12 cellular contexts compared by ENCODE assay signal in the genomic region with DNA sequence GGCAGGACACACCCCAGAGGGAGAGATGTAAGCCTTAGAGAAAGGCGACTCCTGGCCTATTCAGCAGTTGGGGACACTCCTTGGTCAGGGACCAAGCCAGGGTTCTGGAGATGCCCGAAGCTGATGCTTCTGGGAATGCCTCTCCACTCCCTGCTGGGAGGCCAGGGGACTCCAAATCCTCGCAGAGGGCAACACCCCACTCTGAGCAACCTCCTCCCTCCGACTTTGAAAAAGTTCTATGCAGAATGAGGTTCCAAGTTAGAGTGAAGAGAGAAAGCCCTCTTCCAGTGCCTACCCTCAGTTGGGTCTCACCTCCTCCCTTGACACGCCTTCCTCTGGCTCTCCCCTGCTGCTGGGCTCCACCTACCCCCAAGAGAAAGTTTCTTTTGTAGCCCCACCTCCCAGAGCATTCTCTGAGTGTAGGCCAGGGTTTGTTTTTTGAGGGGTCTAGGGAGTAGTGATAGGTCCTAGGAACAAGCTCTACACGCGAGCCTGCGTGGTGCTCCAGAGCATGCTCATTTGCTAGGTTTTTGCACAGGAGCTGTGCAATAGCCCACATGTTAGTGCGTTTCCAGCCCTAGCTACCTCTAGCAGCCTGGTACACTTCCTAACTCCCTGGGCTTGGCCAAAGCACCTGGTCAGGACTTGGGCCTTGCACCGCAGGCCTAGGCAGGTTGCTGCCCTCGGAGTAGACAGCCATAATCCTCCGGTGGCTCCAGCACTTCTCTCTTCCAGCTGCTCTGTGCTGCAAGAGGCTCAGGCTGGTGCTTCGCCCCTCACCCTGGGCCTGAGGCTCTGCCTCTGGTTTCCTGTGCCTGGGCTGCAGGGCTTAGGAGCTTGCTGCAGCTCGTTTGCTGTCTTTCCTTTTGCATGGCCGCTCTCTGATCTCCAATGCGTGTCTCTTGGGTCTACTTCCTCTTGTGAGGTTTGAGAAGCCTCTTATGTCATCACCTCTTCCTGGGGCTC. TPM values are rescaled to one million over a fixed set of nuclear protein-coding genes. Genes with fewer than 3 reads are reported as not detected.
DNase-seq lines count a peak whose midpoint lies in the region; ATAC-seq and TF ChIP-seq lines count a peak whose summit lies in the region.
"Had no signal": no experiment of that assay in that cellular context is flagged by ENCODE, and none has a peak within 500 bp of the region (broad histone marks: within the 10 kb centered on the region; RNA-seq: fewer than 3 reads in every experiment).

No MANE protein-coding gene starts in this region.

- TF ChIP-seq POLR2A in NB4 (IDR thresholded peaks at IDR 0.05; ENCODE audit: extremely low read depth, insufficient read length) (peak; percentile 3), erythroblast (IDR thresholded peaks at IDR 0.05; ENCODE audit: low read length) (no peak)

- DNase-seq in GF-D8 (lab: John Stamatoyannopoulos, UW) = peak; percentile 94
- peak; percentile 96 for DNase-seq in NB4 (ENCODE audit: low read depth)
- peak; percentile 23 to 24 for DNase-seq in activated T-cell treated with anti-CD3 and anti-CD28 coated beads, Interleukin-2, amount 50 U/mL, for 72 hours
- peak; percentile 61 for DNase-seq in naive B cell
- no peak for DNase-seq in erythroblast (lab: John Stamatoyannopoulos, UW)
- DNase-seq in NCI-H748 treated with DMSO at 0.1 percent for 48 hours (lab: John Stamatoyannopoulos, UW) = no peak
- no peak for DNase-seq in globus pallidus (ENCODE audit: low spot score)
- DNase-seq in NCI-H2227 treated with DMSO at 0.1 percent for 48 hours (lab: John Stamatoyannopoulos, UW) = no peak
- DNase-seq: foreskin melanocyte, GOT3 had no signal

- no peaks in the 10 kb centered on the region for H3K36me3 Mint-ChIP-seq in activated T-cell treated with anti-CD3 and anti-CD28 coated beads, Interleukin-2, amount 50 U/mL, for 72 hours (ENCODE audit: insufficient read depth in 2 of 2)
- no peaks in the 10 kb centered on the region for H3K36me3 Mint-ChIP-seq in naive B cell

- TF ChIP-seq CTCF in NB4 (IDR thresholded peaks at IDR 0.05; ENCODE audit: low read depth, low read length) = no peak

- peaks cover 41% of the 10 kb centered on the region for H3K4me1 Mint-ChIP-seq in activated T-cell treated with anti-CD3 and anti-CD28 coated beads, Interleukin-2, amount 50 U/mL, for 72 hours (ENCODE audit: low read depth)
- peaks cover 30 to 37% (median 34%) of the 10 kb centered on the region in 3 donors for H3K4me1 Mint-ChIP-seq in naive B cell

- H3K27me3 Mint-ChIP-seq in activated T-cell treated with anti-CD3 and anti-CD28 coated beads, Interleukin-2, amount 50 U/mL, for 72 hours (ENCODE audit: low read depth) = no peaks in the 10 kb centered on the region
- H3K27me3 Mint-ChIP-seq in naive B cell = peaks cover 7 to 13% (median 12%) of the 10 kb centered on the region in 3 donors

- peak; percentile 27 to 31 for ATAC-seq in activated T-cell treated with anti-CD3 and anti-CD28 coated beads, Interleukin-2, amount 50 U/mL, for 72 hours (replicated peaks in 1 of 2)
- peak; percentile 78 to 79 for ATAC-seq in naive B cell (ENCODE audit: low read depth in 2 of 2)

- H3K4me3 Mint-ChIP-seq in activated T-cell treated with anti-CD3 and anti-CD28 coated beads, Interleukin-2, amount 50 U/mL, for 72 hours = peak overlapping the region; percentile 16 to 59
- H3K4me3 Mint-ChIP-seq in naive B cell = peak overlapping the region; percentile 22 to 91 (median 84)
- H3K4me3 Mint-ChIP-seq: neural crest cell had no signal

- H3K27ac Mint-ChIP-seq in activated T-cell treated with anti-CD3 and anti-CD28 coated beads, Interleukin-2, amount 50 U/mL, for 72 hours = peak overlapping the region; percentile 6
- peak overlapping the region; percentile 70 to 97 (median 93) for H3K27ac Mint-ChIP-seq in naive B cell

- no peaks in the 10 kb centered on the region for H3K9me3 Mint-ChIP-seq in activated T-cell treated with anti-CD3 and anti-CD28 coated beads, Interleukin-2, amount 50 U/mL, for 72 hours
- H3K9me3 Mint-ChIP-seq in naive B cell = no peaks in the 10 kb centered on the region
- H3K9me3 Mint-ChIP-seq: neural crest cell had no signal

- H3K4me3 ChIP-seq in NB4 (ENCODE audit: low read depth, low read length) = peak overlapping the region; percentile 96

RNA-seq across cellular contexts. Expression of gene CEBPE, which starts 0.6 kb away (rescaled TPM):
- total RNA-seq in activated T-cell treated with anti-CD3 and anti-CD28 coated beads, Interleukin-2, amount 50 U/mL, for 72 hours = under 1 TPM; 0.21 to 0.36 TPM
- under 1 TPM in 4 of 6 donors, not detected in 2; 0.32 to 0.61 (median 0.44) TPM for polyA plus RNA-seq in naive B cell (ENCODE audit: low read depth in 6 of 6)
- total RNA-seq: neural crest cell had no signal

RNA-seq across cellular contexts. Expression of gene CIROP, which starts 14.9 kb away (rescaled TPM):
- total RNA-seq in activated T-cell treated with anti-CD3 and anti-CD28 coated beads, Interleukin-2, amount 50 U/mL, for 72 hours = not detected
- not detected for polyA plus RNA-seq in naive B cell (ENCODE audit: low read depth in 6 of 6)
- total RNA-seq: neural crest cell had no signal
- polyA plus RNA-seq: aorta had no signal

RNA-seq across cellular contexts. Expression of gene C14orf119, which starts 24.3 kb away (rescaled TPM):
- 10 to 100 TPM; 31.3 to 38.5 TPM for total RNA-seq in activated T-cell treated with anti-CD3 and anti-CD28 coated beads, Interleukin-2, amount 50 U/mL, for 72 hours
- polyA plus RNA-seq in naive B cell (ENCODE audit: low read depth in 6 of 6) = 10 to 100 TPM; 31.7 to 81.0 (median 69.0) TPM

RNA-seq across cellular contexts. Expression of gene ACIN1, which starts 24.7 kb away (rescaled TPM):
- total RNA-seq in activated T-cell treated with anti-CD3 and anti-CD28 coated beads, Interleukin-2, amount 50 U/mL, for 72 hours = 100 to 1,000 TPM; 162 to 188 TPM
- polyA plus RNA-seq in naive B cell (ENCODE audit: low read depth in 6 of 6) = 10 to 100 TPM in 2 of 6 donors, 1 to 10 TPM in 3, under 1 TPM in 1; 0.61 to 18.0 (median 9.8) TPM

Comparison
In these comparisons a context has a peak if more than half of its experiments do, and no peak if none do; other contexts are left out.
1. DNase-seq: peak in GF-D8 (single experiment), NB4 (single experiment), activated T-cell treated with anti-CD3 and anti-CD28 coated beads, Interleukin-2, amount 50 U/mL, for 72 hours (2 of 2) and naive B cell (single experiment); none in erythroblast (0 of 2), NCI-H748 treated with DMSO at 0.1 percent for 48 hours (single experiment), globus pallidus (single experiment) and NCI-H2227 treated with DMSO at 0.1 percent for 48 hours (single experiment).